ENCODE assay signal across 2 cellular contexts in genomic region chr2:238159676-238160205, GRCh38.
TF ChIP-seq lines count a peak whose summit lies in the region.

No MANE protein-coding gene starts in this region.

TF ChIP-seq in SK-N-SH, 30 proteins besides CTCF, POLR2A, EP300 and RAD21 (continued from another document):
- TF ChIP-seq, protein P1, sequence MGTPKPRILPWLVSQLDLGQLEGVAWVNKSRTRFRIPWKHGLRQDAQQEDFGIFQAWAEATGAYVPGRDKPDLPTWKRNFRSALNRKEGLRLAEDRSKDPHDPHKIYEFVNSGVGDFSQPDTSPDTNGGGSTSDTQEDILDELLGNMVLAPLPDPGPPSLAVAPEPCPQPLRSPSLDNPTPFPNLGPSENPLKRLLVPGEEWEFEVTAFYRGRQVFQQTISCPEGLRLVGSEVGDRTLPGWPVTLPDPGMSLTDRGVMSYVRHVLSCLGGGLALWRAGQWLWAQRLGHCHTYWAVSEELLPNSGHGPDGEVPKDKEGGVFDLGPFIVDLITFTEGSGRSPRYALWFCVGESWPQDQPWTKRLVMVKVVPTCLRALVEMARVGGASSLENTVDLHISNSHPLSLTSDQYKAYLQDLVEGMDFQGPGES (IDR thresholded peaks at IDR 0.05; ENCODE audit: low read depth, low read length) = no peak
- TF ChIP-seq GABPA (IDR thresholded peaks at IDR 0.05; ENCODE audit: low read depth) = no peak

TF ChIP-seq in SK-N-SH treated with all-trans-retinoic acid at 6 μM for 48 hours, 23 proteins besides CTCF, POLR2A, EP300 and RAD21 (continued from another document):
- TF ChIP-seq, protein P2, sequence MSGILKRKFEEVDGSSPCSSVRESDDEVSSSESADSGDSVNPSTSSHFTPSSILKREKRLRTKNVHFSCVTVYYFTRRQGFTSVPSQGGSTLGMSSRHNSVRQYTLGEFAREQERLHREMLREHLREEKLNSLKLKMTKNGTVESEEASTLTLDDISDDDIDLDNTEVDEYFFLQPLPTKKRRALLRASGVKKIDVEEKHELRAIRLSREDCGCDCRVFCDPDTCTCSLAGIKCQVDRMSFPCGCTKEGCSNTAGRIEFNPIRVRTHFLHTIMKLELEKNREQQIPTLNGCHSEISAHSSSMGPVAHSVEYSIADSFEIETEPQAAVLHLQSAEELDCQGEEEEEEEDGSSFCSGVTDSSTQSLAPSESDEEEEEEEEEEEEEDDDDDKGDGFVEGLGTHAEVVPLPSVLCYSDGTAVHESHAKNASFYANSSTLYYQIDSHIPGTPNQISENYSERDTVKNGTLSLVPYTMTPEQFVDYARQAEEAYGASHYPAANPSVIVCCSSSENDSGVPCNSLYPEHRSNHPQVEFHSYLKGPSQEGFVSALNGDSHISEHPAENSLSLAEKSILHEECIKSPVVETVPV (CRISPR knock-in tag; IDR thresholded peaks at IDR 0.05) = no peak
- TF ChIP-seq BACH2 (CRISPR knock-in tag; IDR thresholded peaks at IDR 0.05; ENCODE audit: borderline replicate concordance) = no peak
- TF ChIP-seq SNAI2 (CRISPR knock-in tag; IDR thresholded peaks at IDR 0.05) = no peak
- no peak for TF ChIP-seq ZFP30 (CRISPR knock-in tag; IDR thresholded peaks at IDR 0.05)
- TF ChIP-seq TOX (CRISPR knock-in tag; IDR thresholded peaks at IDR 0.05; ENCODE audit: borderline replicate concordance) = no peak
- no peak for TF ChIP-seq RARB (CRISPR knock-in tag; IDR thresholded peaks at IDR 0.05)
